ENCODE assay signal across 19 cellular contexts in the genomic region with DNA sequence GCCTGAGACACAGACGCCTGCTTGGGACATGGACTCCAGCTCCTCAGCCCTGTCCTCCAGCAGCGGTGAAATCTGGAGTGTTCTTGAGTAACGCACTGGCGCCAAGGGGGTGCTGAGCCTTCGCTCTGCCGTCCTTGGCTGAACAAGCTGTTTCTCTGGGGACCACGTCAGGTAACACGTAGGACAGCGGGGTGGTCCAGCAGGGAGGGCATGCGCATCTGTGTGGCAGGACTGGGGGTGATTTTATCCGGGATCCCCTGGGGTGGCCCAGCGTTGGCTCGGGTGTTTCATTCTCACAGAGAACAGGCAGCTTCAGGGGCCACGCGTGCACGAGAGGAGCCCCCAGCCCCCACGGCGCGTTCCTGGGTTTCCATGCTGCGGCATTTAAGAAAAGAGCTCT.
DNase-seq lines count a peak whose midpoint lies in the region; ATAC-seq and TF ChIP-seq lines count a peak whose summit lies in the region.
"Had no signal": no experiment of that assay in that cellular context is flagged by ENCODE, and none has a peak within 500 bp of the region (broad histone marks: within the 10 kb centered on the region; RNA-seq: fewer than 3 reads in every experiment).

No MANE protein-coding gene starts in this region.

- ATAC-seq in right cardiac atrium, result no peak
- ATAC-seq in Right ventricle myocardium inferior, result no peak
- no peak for ATAC-seq in mucosa of descending colon
- ATAC-seq in upper lobe of left lung (ENCODE audit: low FRiP score in 2 of 2), result no peak
- ATAC-seq: Panc1 had no signal

- no peaks in the 10 kb centered on the region for H3K27me3 Mint-ChIP-seq in chondrocyte (ENCODE audit: low read depth)
- H3K27me3 Mint-ChIP-seq: IgD-negative memory B cell had no signal

- H3K27me3 ChIP-seq in right cardiac atrium (ENCODE audit: control insufficient read depth, insufficient read depth) (no peaks in the 10 kb centered on the region), upper lobe of left lung (no peaks in the 10 kb centered on the region)

- DNase-seq in right cardiac atrium, result peak in 2 of 3 donors; percentile 33 to 48
- no peak for DNase-seq in Right ventricle myocardium inferior (ENCODE audit: missing footprints)
- peak; percentile 81 for DNase-seq in chondrocyte (ENCODE audit: low spot score)
- peak in 2 of 3 donors; percentile 19 to 46 for DNase-seq in mucosa of descending colon
- DNase-seq in upper lobe of left lung, result peak; percentile 37 to 65
- no peak for DNase-seq in kidney glomerular epithelial cell (lab: John Stamatoyannopoulos, UW)
- DNase-seq in GM13977 (ENCODE audit: low spot score), result no peak
- no peak for DNase-seq in DMS53 treated with DMSO at 0.1 percent for 48 hours (lab: John Stamatoyannopoulos, UW; ENCODE audit: unreplicated experiment)
- DNase-seq: ACHN, C1 segment of cervical spinal cord, HCEC 1CT, Kasumi-1, MM.1S, NCI-H1092 treated with DMSO at 0.1 percent for 48 hours, NCI-H146, NCI-H2029 treated with DMSO at 0.1 percent for 48 hours had no signal

- no peak overlapping the region for H3K27ac Mint-ChIP-seq in chondrocyte (ENCODE audit: unreplicated experiment)

- H3K4me3 ChIP-seq in right cardiac atrium (ENCODE audit: low read length) (no peak overlapping the region), mucosa of descending colon (no peak overlapping the region), upper lobe of left lung (no peak overlapping the region)
- H3K4me3 ChIP-seq: SK-N-MC had no signal

- H3K36me3 ChIP-seq in mucosa of descending colon (ENCODE audit: low read depth) (no peaks in the 10 kb centered on the region), upper lobe of left lung (peaks cover 0 to 35% (median 7%) of the 10 kb centered on the region in 4 donors)

- no peak for TF ChIP-seq EP300 in upper lobe of left lung (IDR thresholded peaks at IDR 0.05)

- no peaks in the 10 kb centered on the region for H3K36me3 Mint-ChIP-seq in chondrocyte (ENCODE audit: low read depth)

- in situ Hi-C loops in GM13977 (cut with MboI; ENCODE audit: low pct_unique_long_range_greater_than_20kb, low sequenced_read_pairs, unreplicated experiment), result no loop called here

- H3K4me1 Mint-ChIP-seq in chondrocyte (ENCODE audit: low read depth), result peaks cover 19% of the 10 kb centered on the region

- H3K9me3 ChIP-seq in right cardiac atrium (ENCODE audit: control insufficient read depth, low read length) (no peaks in the 10 kb centered on the region), mucosa of descending colon (no peaks in the 10 kb centered on the region), upper lobe of left lung (no peaks in the 10 kb centered on the region)

- TF ChIP-seq CTCF in chondrocyte (IDR thresholded peaks at IDR 0.05) (no peak), mucosa of descending colon (IDR thresholded peaks at IDR 0.05) (no peak), upper lobe of left lung (IDR thresholded peaks at IDR 0.05) (no peak), GM13977 (IDR thresholded peaks at IDR 0.05; ENCODE audit: extremely low read depth, insufficient read depth, missing control alignments) (no peak)

- WGBS in right cardiac atrium, result 92% methylated on average over 20 of the region's 20 CpGs
- WGBS in upper lobe of left lung, 2 donors, result 84 to 94% methylated on average over 13 to 16 of the region's 20 CpGs

- peaks cover 22% of the 10 kb centered on the region for H3K4me1 ChIP-seq in right cardiac atrium (ENCODE audit: control insufficient read depth, insufficient read depth, low read length)
- peaks cover 20% of the 10 kb centered on the region for H3K4me1 ChIP-seq in mucosa of descending colon (ENCODE audit: low read depth)
- peaks cover 0 to 31% (median 8%) of the 10 kb centered on the region in 4 donors for H3K4me1 ChIP-seq in upper lobe of left lung

- no peak for TF ChIP-seq POLR2A in upper lobe of left lung (IDR thresholded peaks at IDR 0.05)

- H3K4me3 Mint-ChIP-seq in chondrocyte (ENCODE audit: unreplicated experiment), result no peak overlapping the region
- H3K4me3 Mint-ChIP-seq: IgD-negative memory B cell had no signal

- intact Hi-C loops in right cardiac atrium (cut with DNase I) (loop anchor here in 2 of 4 donors (5.0 to 10.0 kb wide), 3 partner anchors 59 to 121 kb away; a partner anchor contains a TSS), Right ventricle myocardium inferior (cut with DNase I) (no loop called here), mucosa of descending colon (cut with DNase I, micrococcal nuclease) (no loop called here)

- no peaks in the 10 kb centered on the region for H3K9me3 Mint-ChIP-seq in chondrocyte (ENCODE audit: low read depth)
- H3K9me3 Mint-ChIP-seq: IgD-negative memory B cell had no signal

- H3K27ac ChIP-seq in right cardiac atrium (ENCODE audit: low read length), result no peak overlapping the region
- H3K27ac ChIP-seq in upper lobe of left lung, result no peak overlapping the region
- H3K27ac ChIP-seq: SK-N-MC had no signal

Comparison
In these comparisons a context has a peak if more than half of its experiments do, and no peak if none do; other contexts are left out.
1. DNase-seq: peak in right cardiac atrium (2 of 3), chondrocyte (single experiment), mucosa of descending colon (2 of 3) and upper lobe of left lung (2 of 2); none in Right ventricle myocardium inferior (single experiment), kidney glomerular epithelial cell (single experiment), GM13977 (single experiment) and DMS53 treated with DMSO at 0.1 percent for 48 hours (single experiment).